In genomic region chr18:10939822-10940221, GRCh38 we compare ENCODE assay signal across 11 cellular contexts.
"Had no signal": no experiment of that assay in that cellular context is flagged by ENCODE, and none has a peak within 500 bp of the region (broad histone marks: within the 10 kb centered on the region; RNA-seq: fewer than 3 reads in every experiment).

No MANE protein-coding gene starts in this region.

- H3K9me3 ChIP-seq: HAP-1 had no signal

- DNase-seq: GM23248, GOT3, H7, H9, HCEC 1CT, HFFc6 had no signal

- H3K4me3 Mint-ChIP-seq: GM23338, H9, HFFc6 had no signal

- H3K4me3 ChIP-seq: GM23248, GM23338, HAP-1 had no signal

- H3K9ac ChIP-seq: GM23248 had no signal

- FAIRE-seq: H1, H54 had no signal

- ATAC-seq: GM23338, HCT116 had no signal

- H2AFZ ChIP-seq: GM23248, GM23338 had no signal

- H3K27ac Mint-ChIP-seq: GM23338, H9, HFFc6 had no signal

- H3K4me2 ChIP-seq: GM23338 had no signal

- H3K27ac ChIP-seq: GM23248 had no signal

- H3K36me3 ChIP-seq: HAP-1 had no signal

- H3K4me1 ChIP-seq: HAP-1 had no signal
